ENCODE assay signal across 16 cellular contexts in the genomic region with DNA sequence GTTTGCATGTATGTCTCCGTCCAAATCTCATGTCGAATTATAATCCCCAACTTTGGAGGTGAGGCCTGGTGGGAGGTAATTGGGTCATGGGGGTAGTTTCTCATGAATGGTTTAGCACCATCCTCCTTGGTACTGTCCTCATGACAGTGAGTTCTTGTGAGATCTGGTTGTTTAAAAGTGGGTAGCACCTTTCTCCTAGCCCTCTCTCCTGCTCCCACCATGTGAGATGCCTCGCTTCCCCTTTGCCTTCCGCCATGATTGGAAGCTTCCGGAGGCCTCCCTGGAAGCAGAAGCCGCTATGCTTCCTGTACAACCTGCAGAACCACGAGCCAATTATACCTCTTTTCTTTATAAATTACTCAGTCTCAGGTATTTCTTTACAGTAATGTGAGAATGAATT.
A peak's percentile ranks its signal among the peaks of the same experiment; 100 is the strongest.
DNase-seq lines count a peak whose midpoint lies in the region; ATAC-seq and TF ChIP-seq lines count a peak whose summit lies in the region.
"Had no signal": no experiment of that assay in that cellular context is flagged by ENCODE, and none has a peak within 500 bp of the region (broad histone marks: within the 10 kb centered on the region; RNA-seq: fewer than 3 reads in every experiment).

No MANE protein-coding gene starts in this region.

- no peak overlapping the region for H3K4me2 ChIP-seq in parathyroid adenoma (ENCODE audit: low read length)

- no peak overlapping the region for H3K9ac ChIP-seq in parathyroid adenoma

- peaks cover 85% of the 10 kb centered on the region for H3K4me1 Mint-ChIP-seq in activated CD4-positive, alpha-beta T cell treated with anti-CD3 and anti-CD28 coated beads, Interleukin-2, amount 10 ng/mL, durations not matched to agents 24 days and 14 days

- peaks cover 3% of the 10 kb centered on the region for H3K79me2 ChIP-seq in parathyroid adenoma

- H3K27ac ChIP-seq in Peyer's patch (peak overlapping the region; percentile 62 to 79 (median 71)), parathyroid adenoma (peak overlapping the region; percentile 45)
- peak overlapping the region; percentile 71 for H3K27ac ChIP-seq in effector memory CD4-positive, alpha-beta T cell (ENCODE audit: insufficient read depth, low read length, poor library complexity, severe bottlenecking)

- intact Hi-C loops in activated CD4-positive, alpha-beta T cell treated with anti-CD3 and anti-CD28 coated beads, Interleukin-2, amount 10 ng/mL, durations not matched to agents 24 days and 14 days (cut with micrococcal nuclease), result loop anchor here (2.0 kb wide), 4 partner anchors 13 to 121 kb away; no protein-coding TSS in a partner anchor

- H3K27me3 Mint-ChIP-seq in activated CD4-positive, alpha-beta T cell treated with anti-CD3 and anti-CD28 coated beads, Interleukin-2, amount 10 ng/mL, durations not matched to agents 24 days and 14 days, result no peaks in the 10 kb centered on the region

- no peak overlapping the region for H3K4me3 ChIP-seq in Peyer's patch
- no peak overlapping the region for H3K4me3 ChIP-seq in effector memory CD4-positive, alpha-beta T cell (ENCODE audit: insufficient read depth, low read depth, low read length, poor library complexity, severe bottlenecking)
- no peak overlapping the region for H3K4me3 ChIP-seq in parathyroid adenoma (ENCODE audit: low read depth, low read length)
- H3K4me3 ChIP-seq: K562, thoracic aorta had no signal

- peaks cover 0 to 30% (median 0%) of the 10 kb centered on the region in 4 donors for H3K4me1 ChIP-seq in Peyer's patch
- peaks cover 88% of the 10 kb centered on the region for H3K4me1 ChIP-seq in effector memory CD4-positive, alpha-beta T cell (ENCODE audit: control insufficient read depth, insufficient read depth, low read length, poor library complexity, severe bottlenecking)
- H3K4me1 ChIP-seq in parathyroid adenoma, result no peaks in the 10 kb centered on the region

- no peak for TF ChIP-seq POLR2A in Peyer's patch (IDR thresholded peaks at IDR 0.05)

- no peak for TF ChIP-seq CTCF in Peyer's patch (IDR thresholded peaks at IDR 0.05)
- TF ChIP-seq CTCF in parathyroid adenoma (IDR thresholded peaks at IDR 0.05), result no peak

- no peaks in the 10 kb centered on the region for H3K27me3 ChIP-seq in Peyer's patch
- no peaks in the 10 kb centered on the region for H3K27me3 ChIP-seq in effector memory CD4-positive, alpha-beta T cell (replicated peaks; ENCODE audit: control insufficient read depth, insufficient read depth, low read length, poor library complexity, severe bottlenecking)
- H3K27me3 ChIP-seq in parathyroid adenoma (ENCODE audit: control insufficient read depth, insufficient read depth, low read length), result no peaks in the 10 kb centered on the region

- peaks cover 11% of the 10 kb centered on the region for H3K9me3 Mint-ChIP-seq in activated CD4-positive, alpha-beta T cell treated with anti-CD3 and anti-CD28 coated beads, Interleukin-2, amount 10 ng/mL, durations not matched to agents 24 days and 14 days
- H3K9me3 Mint-ChIP-seq: HFFc6 had no signal

- no peak for ATAC-seq in HG03571 (IDR thresholded peaks at IDR 0.05; ENCODE audit: unreplicated experiment)
- ATAC-seq: K562, left lobe of liver had no signal

- H3K36me3 ChIP-seq in Peyer's patch (no peaks in the 10 kb centered on the region), parathyroid adenoma (ENCODE audit: control insufficient read depth, insufficient read depth, low read length) (no peaks in the 10 kb centered on the region)
- peaks cover 1% of the 10 kb centered on the region for H3K36me3 ChIP-seq in effector memory CD4-positive, alpha-beta T cell (ENCODE audit: control insufficient read depth, insufficient read depth, low read length)
- H3K36me3 ChIP-seq: thoracic aorta had no signal

- no peak overlapping the region for H2AFZ ChIP-seq in parathyroid adenoma

- peaks cover 73% of the 10 kb centered on the region for H3K36me3 Mint-ChIP-seq in activated CD4-positive, alpha-beta T cell treated with anti-CD3 and anti-CD28 coated beads, Interleukin-2, amount 10 ng/mL, durations not matched to agents 24 days and 14 days (ENCODE audit: low read depth)

- peak overlapping the region; percentile 77 for H3K4me3 Mint-ChIP-seq in activated CD4-positive, alpha-beta T cell treated with anti-CD3 and anti-CD28 coated beads, Interleukin-2, amount 10 ng/mL, durations not matched to agents 24 days and 14 days
- H3K4me3 Mint-ChIP-seq: HFFc6 had no signal

- peak; percentile 59 for DNase-seq in activated CD4-positive, alpha-beta T cell treated with anti-CD3 and anti-CD28 coated beads, Interleukin-2, amount 10 ng/mL, durations not matched to agents 24 days and 14 days
- DNase-seq in activated CD4-positive, alpha-beta T cell treated with anti-CD3 and anti-CD28 coated beads, Interleukin-2, amount 50 U/mL, for 1 hour, result no peak
- DNase-seq in Peyer's patch (no peak), GM19240 (ENCODE audit: insufficient read length, low spot score) (no peak), NCI-H1436 (lab: John Stamatoyannopoulos, UW) (no peak)
- no peak for DNase-seq in effector memory CD4-positive, alpha-beta T cell
- DNase-seq: activated CD8-positive, alpha-beta memory T cell treated with anti-CD3 and anti-CD28 coated beads, Interleukin-2, amount 50 U/mL, for 48 hours; HFFc6; hypothalamus; NCI-H1105 treated with DMSO at 0.1 percent for 48 hours; NCI-H345 had no signal

- H3K9me3 ChIP-seq in Peyer's patch, result no peaks in the 10 kb centered on the region
- H3K9me3 ChIP-seq in effector memory CD4-positive, alpha-beta T cell (ENCODE audit: control insufficient read depth, low read length), result no peaks in the 10 kb centered on the region
- no peaks in the 10 kb centered on the region for H3K9me3 ChIP-seq in parathyroid adenoma (ENCODE audit: control insufficient read depth, low read length)
- H3K9me3 ChIP-seq: thoracic aorta had no signal

- peak overlapping the region; percentile 99 for H3K27ac Mint-ChIP-seq in activated CD4-positive, alpha-beta T cell treated with anti-CD3 and anti-CD28 coated beads, Interleukin-2, amount 10 ng/mL, durations not matched to agents 24 days and 14 days
- H3K27ac Mint-ChIP-seq: HFFc6 had no signal
